In genomic region chrY:12905910-12906309, GRCh38 we compare ENCODE assay signal across 11 cellular contexts. TPM values are rescaled to one million over a fixed set of nuclear protein-coding genes. Genes with fewer than 3 reads are reported as not detected.
DNase-seq lines count a peak whose midpoint lies in the region; ATAC-seq and TF ChIP-seq lines count a peak whose summit lies in the region.
"Had no signal": no experiment of that assay in that cellular context is flagged by ENCODE, and none has a peak within 500 bp of the region (broad histone marks: within the 10 kb centered on the region; RNA-seq: fewer than 3 reads in every experiment).

No MANE protein-coding gene starts in this region.

- TF ChIP-seq CTCF in natural killer cell (IDR thresholded peaks at IDR 0.05), result no peak
- no peak for TF ChIP-seq CTCF in activated B cell treated with CpG ODN at 0.5 μM for 24 hours (IDR thresholded peaks at IDR 0.05)
- TF ChIP-seq CTCF in glutamatergic neuron (IDR thresholded peaks at IDR 0.05; ENCODE audit: partially characterized antibody, unreplicated experiment), result no peak
- TF ChIP-seq CTCF in stomach (IDR thresholded peaks at IDR 0.05), result no peak

- no peak for TF ChIP-seq EP300 in stomach (IDR thresholded peaks at IDR 0.05)

- peak overlapping the region; percentile 97 for H3K4me3 Mint-ChIP-seq in natural killer cell treated with Interleukin-12 subunit alpha and Interleukin-12 subunit beta and Interleukin-15 and Interleukin-18, amount 100 ng/mL, for 72 hours
- H3K4me3 Mint-ChIP-seq in natural killer cell, result no peak overlapping the region
- peak overlapping the region; percentile 99 for H3K4me3 Mint-ChIP-seq in activated B cell treated with CpG ODN at 0.5 μM for 24 hours
- peak overlapping the region; percentile 95 for H3K4me3 Mint-ChIP-seq in glutamatergic neuron (ENCODE audit: unreplicated experiment)

- DNase-seq in natural killer cell treated with Interleukin-12 subunit alpha and Interleukin-12 subunit beta and Interleukin-15 and Interleukin-18, amount 100 ng/mL, for 72 hours (ENCODE audit: low spot score), result no peak
- DNase-seq in natural killer cell (no peak), activated B cell treated with CpG ODN at 0.5 μM for 24 hours (no peak), glutamatergic neuron (no peak), stomach (no peak)
- DNase-seq in NK-92 treated with Interleukin-12 subunit alpha and Interleukin-12 subunit beta, amount 100 ng/mL, for 24 hours (lab: John Stamatoyannopoulos, UW), result no peak
- DNase-seq: PC-3; stimulated activated naive B cell treated with anti-CD40 and anti-IgM and Interleukin-4, amounts not matched to agents 10 μg/mL and 1 μg/mL and 100 μg/mL, for 72 hours had no signal

- H3K4me1 ChIP-seq in urinary bladder (ENCODE audit: insufficient read depth), result no peaks in the 10 kb centered on the region
- H3K4me1 ChIP-seq in stomach, result peaks cover 0 to 24% (median 0%) of the 10 kb centered on the region in 4 donors

- H3K27ac ChIP-seq in urinary bladder (ENCODE audit: low read depth) (peak overlapping the region; percentile 16), stomach (peak overlapping the region in 2 of 5 donors; percentile 96)

- TF ChIP-seq POLR2A in stomach (IDR thresholded peaks at IDR 0.05), result no peak

- no peaks in the 10 kb centered on the region for H3K9me3 ChIP-seq in stomach

- H3K27me3 Mint-ChIP-seq in natural killer cell treated with Interleukin-12 subunit alpha and Interleukin-12 subunit beta and Interleukin-15 and Interleukin-18, amount 100 ng/mL, for 72 hours, result no peaks in the 10 kb centered on the region
- H3K27me3 Mint-ChIP-seq in natural killer cell (ENCODE audit: low read depth in 2 of 2) (no peaks in the 10 kb centered on the region), activated B cell treated with CpG ODN at 0.5 μM for 24 hours (no peaks in the 10 kb centered on the region), glutamatergic neuron (ENCODE audit: unreplicated experiment) (peaks cover 3% of the 10 kb centered on the region)
- H3K27me3 Mint-ChIP-seq: stimulated activated naive B cell treated with anti-CD40 and anti-IgM and Interleukin-4, amounts not matched to agents 10 μg/mL and 1 μg/mL and 100 μg/mL, for 72 hours had no signal

- CTCF ChIA-PET in activated B cell treated with CpG ODN at 0.5 μM for 24 hours (lab: Charles Lee), result no interaction called here

- H3K4me3 ChIP-seq in urinary bladder (ENCODE audit: low read depth, low read length) (peak overlapping the region; percentile 63), stomach (peak overlapping the region in 2 of 4 donors; percentile 57 to 66)

- peaks cover 11% of the 10 kb centered on the region for H3K36me3 Mint-ChIP-seq in natural killer cell treated with Interleukin-12 subunit alpha and Interleukin-12 subunit beta and Interleukin-15 and Interleukin-18, amount 100 ng/mL, for 72 hours
- H3K36me3 Mint-ChIP-seq in natural killer cell, result no peaks in the 10 kb centered on the region
- peaks cover 35% of the 10 kb centered on the region for H3K36me3 Mint-ChIP-seq in activated B cell treated with CpG ODN at 0.5 μM for 24 hours (ENCODE audit: low read depth)
- H3K36me3 Mint-ChIP-seq in glutamatergic neuron (ENCODE audit: unreplicated experiment), result no peaks in the 10 kb centered on the region

- H3K36me3 ChIP-seq in urinary bladder (ENCODE audit: insufficient read depth) (no peaks in the 10 kb centered on the region), stomach (peaks cover 0 to 4% (median 0%) of the 10 kb centered on the region in 4 donors)

- ATAC-seq in natural killer cell treated with Interleukin-12 subunit alpha and Interleukin-12 subunit beta and Interleukin-15 and Interleukin-18, amount 100 ng/mL, for 72 hours, result no peak
- ATAC-seq in natural killer cell (no peak), activated B cell treated with CpG ODN at 0.5 μM for 24 hours (ENCODE audit: low read depth) (no peak), GM18502 (IDR thresholded peaks at IDR 0.05; ENCODE audit: poor library complexity, unreplicated experiment) (no peak)
- ATAC-seq: PC-3 had no signal

- intact Hi-C loops in natural killer cell (cut with micrococcal nuclease), result loop anchor here (2.0 to 10.0 kb wide), 3 partner anchors 243 to 1439 kb away; no protein-coding TSS in a partner anchor
- intact Hi-C loops in activated B cell treated with CpG ODN at 0.5 μM for 24 hours (cut with micrococcal nuclease), result loop anchor here (1.0 to 10.0 kb wide), 4 partner anchors 243 to 797 kb away; partner anchors contain the start of genes TMSB4Y and UTY
- intact Hi-C loops in stomach (cut with DNase I; ENCODE audit: low total_unique reads), result no loop called here

- peaks cover 0 to 22% of the 10 kb centered on the region in 2 donors for H3K4me1 Mint-ChIP-seq in natural killer cell treated with Interleukin-12 subunit alpha and Interleukin-12 subunit beta and Interleukin-15 and Interleukin-18, amount 100 ng/mL, for 72 hours (ENCODE audit: low read depth in 2 of 2)
- H3K4me1 Mint-ChIP-seq in natural killer cell (peaks cover 0 to 29% of the 10 kb centered on the region in 2 donors), activated B cell treated with CpG ODN at 0.5 μM for 24 hours (peaks cover 27% of the 10 kb centered on the region), glutamatergic neuron (ENCODE audit: low read depth, unreplicated experiment) (peaks cover 7% of the 10 kb centered on the region)

- peak overlapping the region in 1 of 2 donors; percentile 99 for H3K27ac Mint-ChIP-seq in natural killer cell treated with Interleukin-12 subunit alpha and Interleukin-12 subunit beta and Interleukin-15 and Interleukin-18, amount 100 ng/mL, for 72 hours
- H3K27ac Mint-ChIP-seq in natural killer cell, result peak overlapping the region in 1 of 2 donors; percentile 99
- peak overlapping the region; percentile 99 for H3K27ac Mint-ChIP-seq in activated B cell treated with CpG ODN at 0.5 μM for 24 hours
- peak overlapping the region; percentile 98 for H3K27ac Mint-ChIP-seq in glutamatergic neuron (ENCODE audit: unreplicated experiment)
- H3K27ac Mint-ChIP-seq: stimulated activated naive B cell treated with anti-CD40 and anti-IgM and Interleukin-4, amounts not matched to agents 10 μg/mL and 1 μg/mL and 100 μg/mL, for 72 hours had no signal

- under 1% methylated on average over 15 of the region's 15 CpGs for WGBS in urinary bladder
- WGBS in stomach, 5 donors, result 0 to 3% (median 0%) methylated on average over 15 of the region's 15 CpGs; no CpG with 5 or more reads in 2 of the 5 donors

- no peaks in the 10 kb centered on the region for H3K9me3 Mint-ChIP-seq in natural killer cell treated with Interleukin-12 subunit alpha and Interleukin-12 subunit beta and Interleukin-15 and Interleukin-18, amount 100 ng/mL, for 72 hours
- H3K9me3 Mint-ChIP-seq in natural killer cell, result no peaks in the 10 kb centered on the region
- no peaks in the 10 kb centered on the region for H3K9me3 Mint-ChIP-seq in activated B cell treated with CpG ODN at 0.5 μM for 24 hours
- H3K9me3 Mint-ChIP-seq in glutamatergic neuron (ENCODE audit: unreplicated experiment), result peaks cover 6% of the 10 kb centered on the region
- H3K9me3 Mint-ChIP-seq: stimulated activated naive B cell treated with anti-CD40 and anti-IgM and Interleukin-4, amounts not matched to agents 10 μg/mL and 1 μg/mL and 100 μg/mL, for 72 hours had no signal

- POLR2A ChIA-PET in activated B cell treated with CpG ODN at 0.5 μM for 24 hours (lab: Charles Lee), result no interaction called here

- H3K27me3 ChIP-seq in stomach, result no peaks in the 10 kb centered on the region

RNA-seq across cellular contexts. Expression of gene DDX3Y, which starts 1.2 kb away (rescaled TPM):
- 10 to 100 TPM in 1 of 2 donors, not detected in 1; 80.5 TPM for total RNA-seq in natural killer cell treated with Interleukin-12 subunit alpha and Interleukin-12 subunit beta and Interleukin-15 and Interleukin-18, amount 100 ng/mL, for 72 hours
- 100 to 1,000 TPM in 2 of 3 donors, not detected in 1; 422 to 552 TPM for total RNA-seq in natural killer cell
- 90.9 and 102 TPM in 2 replicates for total RNA-seq in activated B cell treated with CpG ODN at 0.5 μM for 24 hours
- 54.0 TPM for total RNA-seq in glutamatergic neuron (ENCODE audit: unreplicated experiment)
- not detected for total RNA-seq in urinary bladder
- polyA plus RNA-seq in urinary bladder, result 50.2 TPM
- 10 to 100 TPM in 3 of 5 donors, under 1 TPM in 1, not detected in 1; under 0.01 to 42.0 (median 27.4) TPM for total RNA-seq in stomach
- 10 to 100 TPM in 2 of 3 donors, under 1 TPM in 1; 0.31 to 20.2 (median 15.3) TPM for polyA plus RNA-seq in stomach
- total RNA-seq: glomerular endothelial cell, PC-3 had no signal
